Comparison of ENCODE assay signal across 27 cellular contexts in genomic region chr19:39085392-39085791, GRCh38. TPM values are rescaled to one million over a fixed set of nuclear protein-coding genes. Genes with fewer than 3 reads are reported as not detected.
DNase-seq lines count a peak whose midpoint lies in the region; ATAC-seq and TF ChIP-seq lines count a peak whose summit lies in the region.
"Had no signal": no experiment of that assay in that cellular context is flagged by ENCODE, and none has a peak within 500 bp of the region (broad histone marks: within the 10 kb centered on the region; RNA-seq: fewer than 3 reads in every experiment).

No MANE protein-coding gene starts in this region.

- CTCF ChIA-PET in CD8-positive, alpha-beta T cell (lab: Charles Lee): no interaction called here
- CTCF ChIA-PET in Calu3 (lab: Charles Lee): interaction anchor here (0.9 kb wide), 1 partner anchor 12 kb away, joined by 3 read pairs; no protein-coding TSS in a partner anchor
- CTCF ChIA-PET in WTC11 (lab: Charles Lee): interaction anchor here (0.6 to 1.2 kb wide), 2 partner anchors 13 to 125 kb away, joined by 3 to 4 read pairs; no protein-coding TSS in a partner anchor

- no peaks in the 10 kb centered on the region for H3K36me3 ChIP-seq in CD8-positive, alpha-beta T cell (ENCODE audit: insufficient read depth, low read length)
- H3K36me3 ChIP-seq: breast epithelium, pancreas, upper lobe of right lung had no signal

- peaks cover 10% of the 10 kb centered on the region for H3K4me1 ChIP-seq in CD8-positive, alpha-beta T cell (ENCODE audit: insufficient read depth, low read length)
- peaks cover 6% of the 10 kb centered on the region for H3K4me1 ChIP-seq in foreskin keratinocyte
- H3K4me1 ChIP-seq: pancreas had no signal

- H3K27ac Mint-ChIP-seq in CD8-positive, alpha-beta T cell: no peak overlapping the region
- H3K27ac Mint-ChIP-seq in Calu3 (ENCODE audit: unreplicated experiment) (peak overlapping the region; percentile 85), WTC11 (no peak overlapping the region)
- H3K27ac Mint-ChIP-seq in natural killer cell treated with Interleukin-12 subunit alpha and Interleukin-12 subunit beta and Interleukin-15 and Interleukin-18, amount 100 ng/mL, for 72 hours: peak overlapping the region in 1 of 2 donors; percentile 56
- H3K27ac Mint-ChIP-seq: activated CD4-positive, alpha-beta T cell treated with anti-CD3 and anti-CD28 coated beads for 36 hours; stimulated activated naive B cell treated with anti-CD40 and anti-IgM and Interleukin-4, amounts not matched to agents 10 μg/mL and 1 μg/mL and 100 μg/mL, for 72 hours had no signal

- no peak for DNase-seq in CD8-positive, alpha-beta T cell
- no peak for DNase-seq in Calu3
- no peak for DNase-seq in WTC11 (ENCODE audit: low spot score)
- no peak for DNase-seq in natural killer cell treated with Interleukin-12 subunit alpha and Interleukin-12 subunit beta and Interleukin-15 and Interleukin-18, amount 100 ng/mL, for 72 hours (ENCODE audit: low spot score)
- DNase-seq in foreskin keratinocyte: no peak
- no peak for DNase-seq in stimulated activated CD4-positive, alpha-beta T cell treated with anti-CD3 and anti-CD28 coated beads, Interleukin-15, amount 100 ng/mL, for 24 hours
- no peak for DNase-seq in left ventricle myocardium superior
- DNase-seq: activated CD4-positive, alpha-beta T cell treated with anti-CD3 and anti-CD28 coated beads for 36 hours; activated CD8-positive, alpha-beta memory T cell treated with anti-CD3 and anti-CD28 coated beads for 24 hours; effector CD4-positive, alpha-beta T cell; hippocampal formation; Karpas-422; NCI-H1417; NCI-H2029; NCI-H345; NCI-H748 treated with DMSO at 0.1 percent for 48 hours; pancreas; SHP77 treated with DMSO at 0.1 percent for 48 hours; stimulated activated naive B cell treated with anti-CD40 and anti-IgM and Interleukin-4, amounts not matched to agents 10 μg/mL and 1 μg/mL and 100 μg/mL, for 72 hours; upper lobe of right lung had no signal

- H3K27me3 ChIP-seq in CD8-positive, alpha-beta T cell (ENCODE audit: insufficient read depth, low read length): peaks cover 6% of the 10 kb centered on the region
- H3K27me3 ChIP-seq in foreskin keratinocyte: no peaks in the 10 kb centered on the region

- peaks cover 15% of the 10 kb centered on the region for H3K4me1 Mint-ChIP-seq in CD8-positive, alpha-beta T cell (ENCODE audit: low read depth)
- peaks cover 28% of the 10 kb centered on the region for H3K4me1 Mint-ChIP-seq in Calu3 (ENCODE audit: low read depth, unreplicated experiment)
- H3K4me1 Mint-ChIP-seq in WTC11: peaks cover 19% of the 10 kb centered on the region
- peaks cover 12 to 18% of the 10 kb centered on the region in 2 donors for H3K4me1 Mint-ChIP-seq in natural killer cell treated with Interleukin-12 subunit alpha and Interleukin-12 subunit beta and Interleukin-15 and Interleukin-18, amount 100 ng/mL, for 72 hours (ENCODE audit: low read depth in 2 of 2)
- H3K4me1 Mint-ChIP-seq: neural crest cell had no signal

- no peaks in the 10 kb centered on the region for H3K36me3 Mint-ChIP-seq in CD8-positive, alpha-beta T cell
- H3K36me3 Mint-ChIP-seq in Calu3 (ENCODE audit: insufficient read depth, unreplicated experiment) (peaks cover 36% of the 10 kb centered on the region), WTC11 (no peaks in the 10 kb centered on the region)
- H3K36me3 Mint-ChIP-seq in natural killer cell treated with Interleukin-12 subunit alpha and Interleukin-12 subunit beta and Interleukin-15 and Interleukin-18, amount 100 ng/mL, for 72 hours: no peaks in the 10 kb centered on the region
- H3K36me3 Mint-ChIP-seq: stimulated activated naive B cell treated with anti-CD40 and anti-IgM and Interleukin-4, amounts not matched to agents 10 μg/mL and 1 μg/mL and 100 μg/mL, for 72 hours had no signal

- intact Hi-C loops in CD8-positive, alpha-beta T cell (cut with DNase I, micrococcal nuclease): loop anchor here in 1 of 2 experiments (5.0 kb wide), 1 partner anchor 33 kb away; no protein-coding TSS in a partner anchor
- intact Hi-C loops in Calu3 (cut with micrococcal nuclease; ENCODE audit: unreplicated experiment): no loop called here
- intact Hi-C loops in left ventricle myocardium superior (cut with micrococcal nuclease): no loop called here

- no peak overlapping the region for H3K27ac ChIP-seq in CD8-positive, alpha-beta T cell (ENCODE audit: low read depth, low read length)
- no peak overlapping the region for H3K27ac ChIP-seq in foreskin keratinocyte
- H3K27ac ChIP-seq: breast epithelium, pancreas, upper lobe of right lung had no signal

- H3K4me3 ChIP-seq in CD8-positive, alpha-beta T cell (ENCODE audit: low read depth, low read length): no peak overlapping the region
- H3K4me3 ChIP-seq: breast epithelium, pancreas, upper lobe of right lung had no signal

- no TSS peak for BruUV-seq in Calu3 (replicated peaks; lab: Mats Ljungman, UMichigan)

- H3K9me3 Mint-ChIP-seq in CD8-positive, alpha-beta T cell: no peaks in the 10 kb centered on the region
- H3K9me3 Mint-ChIP-seq in Calu3 (ENCODE audit: low read depth, unreplicated experiment): no peaks in the 10 kb centered on the region
- H3K9me3 Mint-ChIP-seq in WTC11: no peaks in the 10 kb centered on the region
- no peaks in the 10 kb centered on the region for H3K9me3 Mint-ChIP-seq in natural killer cell treated with Interleukin-12 subunit alpha and Interleukin-12 subunit beta and Interleukin-15 and Interleukin-18, amount 100 ng/mL, for 72 hours
- H3K9me3 Mint-ChIP-seq: neural crest cell; stimulated activated naive B cell treated with anti-CD40 and anti-IgM and Interleukin-4, amounts not matched to agents 10 μg/mL and 1 μg/mL and 100 μg/mL, for 72 hours had no signal

- POLR2A ChIA-PET in CD8-positive, alpha-beta T cell (lab: Charles Lee): no interaction called here
- POLR2A ChIA-PET in WTC11 (lab: Charles Lee): no interaction called here

- no peaks in the 10 kb centered on the region for H3K9me3 ChIP-seq in CD8-positive, alpha-beta T cell (ENCODE audit: low read length)
- H3K9me3 ChIP-seq: breast epithelium, pancreas, upper lobe of right lung had no signal

- H3K4me3 Mint-ChIP-seq in CD8-positive, alpha-beta T cell: peak overlapping the region; percentile 54
- H3K4me3 Mint-ChIP-seq in Calu3 (ENCODE audit: low read depth, unreplicated experiment): peak overlapping the region; percentile 84
- H3K4me3 Mint-ChIP-seq in WTC11: peak overlapping the region; percentile 72; the same call in 1 of the 2 replicates
- H3K4me3 Mint-ChIP-seq in natural killer cell treated with Interleukin-12 subunit alpha and Interleukin-12 subunit beta and Interleukin-15 and Interleukin-18, amount 100 ng/mL, for 72 hours: peak overlapping the region; percentile 18
- H3K4me3 Mint-ChIP-seq: activated CD4-positive, alpha-beta T cell treated with anti-CD3 and anti-CD28 coated beads for 36 hours; neural crest cell; stimulated activated naive B cell treated with anti-CD40 and anti-IgM and Interleukin-4, amounts not matched to agents 10 μg/mL and 1 μg/mL and 100 μg/mL, for 72 hours had no signal

- no peak for TF ChIP-seq CTCF in CD8-positive, alpha-beta T cell (IDR thresholded peaks at IDR 0.05)
- no peak for TF ChIP-seq CTCF in Calu3 (IDR thresholded peaks at IDR 0.05; ENCODE audit: unreplicated experiment)
- no peak for TF ChIP-seq CTCF in WTC11 (IDR thresholded peaks at IDR 0.05)
- TF ChIP-seq CTCF in foreskin keratinocyte (conservative IDR thresholded peaks at IDR 0.05): no peak

- no peak for ATAC-seq in CD8-positive, alpha-beta T cell
- ATAC-seq in WTC11 (no peak), foreskin keratinocyte (no peak), left ventricle myocardium superior (no peak)
- no peak for ATAC-seq in natural killer cell treated with Interleukin-12 subunit alpha and Interleukin-12 subunit beta and Interleukin-15 and Interleukin-18, amount 100 ng/mL, for 72 hours
- ATAC-seq: activated CD4-positive, alpha-beta T cell treated with anti-CD3 and anti-CD28 coated beads for 36 hours; pancreas; stimulated activated naive B cell treated with anti-CD40 and anti-IgM and Interleukin-4, amounts not matched to agents 10 μg/mL and 1 μg/mL and 100 μg/mL, for 72 hours had no signal

- H3K27me3 Mint-ChIP-seq in CD8-positive, alpha-beta T cell (ENCODE audit: low read depth): peaks cover 31% of the 10 kb centered on the region
- H3K27me3 Mint-ChIP-seq in Calu3 (ENCODE audit: unreplicated experiment) (no peaks in the 10 kb centered on the region), WTC11 (ENCODE audit: low read depth) (peaks cover 58% of the 10 kb centered on the region)
- peaks cover 29 to 37% of the 10 kb centered on the region in 2 donors for H3K27me3 Mint-ChIP-seq in natural killer cell treated with Interleukin-12 subunit alpha and Interleukin-12 subunit beta and Interleukin-15 and Interleukin-18, amount 100 ng/mL, for 72 hours

TF ChIP-seq in WTC11, 78 proteins besides CTCF, POLR2A, EP300 and RAD21 (continues in another document):
- TF ChIP-seq FOXK1 (CRISPR knock-in tag; IDR thresholded peaks at IDR 0.05) (no peak), FOXJ3 (CRISPR knock-in tag; IDR thresholded peaks at IDR 0.05; ENCODE audit: borderline replicate concordance) (no peak), NFATC4 (CRISPR knock-in tag; IDR thresholded peaks at IDR 0.05) (no peak)

RNA-seq across cellular contexts. Expression of gene ACP7, which starts 1.2 kb away (rescaled TPM):
- total RNA-seq in CD8-positive, alpha-beta T cell: not detected
- total RNA-seq in Calu3 (2022) (6.6 and 9.5 TPM in 2 replicates), WTC11 (2021) (0.09 to 0.11 TPM (median 0.11 TPM) in 3 replicates), foreskin keratinocyte (0.92 and 1.5 TPM in 2 replicates), left ventricle myocardium superior (not detected)
- under 1 TPM in 1 of 2 donors, not detected in 1; 0.36 TPM for total RNA-seq in natural killer cell treated with Interleukin-12 subunit alpha and Interleukin-12 subunit beta and Interleukin-15 and Interleukin-18, amount 100 ng/mL, for 72 hours
- 0.81 and 0.97 TPM in 2 replicates for polyA plus RNA-seq in foreskin keratinocyte
- total RNA-seq: activated CD4-positive, alpha-beta T cell treated with anti-CD3 and anti-CD28 coated beads for 36 hours; breast epithelium; H4; lung microvascular endothelial cell; mononuclear cell; neural crest cell; renal cortical epithelial cell; skeletal muscle tissue; upper lobe of right lung had no signal

RNA-seq across cellular contexts. Expression of gene PAK4, which starts 40.2 kb away (rescaled TPM):
- total RNA-seq in CD8-positive, alpha-beta T cell: 1 to 10 TPM; 6.4 to 7.8 TPM
- total RNA-seq in Calu3 (2022) (75.7 and 89.2 TPM in 2 replicates), WTC11 (2021) (69.8 to 77.7 TPM (median 73.9 TPM) in 3 replicates), foreskin keratinocyte (28.6 TPM in 2 replicates), left ventricle myocardium superior (17.4 TPM)
- 10 to 100 TPM; 18.3 to 22.9 TPM for total RNA-seq in natural killer cell treated with Interleukin-12 subunit alpha and Interleukin-12 subunit beta and Interleukin-15 and Interleukin-18, amount 100 ng/mL, for 72 hours
- polyA plus RNA-seq in foreskin keratinocyte: 33.2 and 35.5 TPM in 2 replicates

RNA-seq across cellular contexts. Expression of gene FBXO27, which starts 53.0 kb away (rescaled TPM):
- total RNA-seq in CD8-positive, alpha-beta T cell: not detected
- total RNA-seq in Calu3 (2022) (9.6 and 14.6 TPM in 2 replicates), WTC11 (2021) (18.9 to 22.7 TPM (median 20.0 TPM) in 3 replicates), foreskin keratinocyte (8.7 and 9.0 TPM in 2 replicates), left ventricle myocardium superior (9.7 TPM)
- under 1 TPM; 0.31 to 0.88 TPM for total RNA-seq in natural killer cell treated with Interleukin-12 subunit alpha and Interleukin-12 subunit beta and Interleukin-15 and Interleukin-18, amount 100 ng/mL, for 72 hours
- 9.2 and 9.4 TPM in 2 replicates for polyA plus RNA-seq in foreskin keratinocyte
- total RNA-seq: mononuclear cell had no signal

Comparison
In these comparisons a context has a peak if more than half of its experiments do, and no peak if none do; other contexts are left out.
1. H3K4me3 Mint-ChIP-seq: peak in every context shown above with its lines; median percentile 84 in Calu3; 72 in WTC11; 54 in CD8-positive, alpha-beta T cell; 18 in natural killer cell treated with Interleukin-12 subunit alpha and Interleukin-12 subunit beta and Interleukin-15 and Interleukin-18, amount 100 ng/mL, for 72 hours.